Comparison of ENCODE assay signal across 2 cellular contexts in genomic region chr2:188798159-188798558, GRCh38.
TF ChIP-seq lines count a peak whose summit lies in the region.

No MANE protein-coding gene starts in this region.

TF ChIP-seq in PFSK-1, 5 proteins besides CTCF, POLR2A, EP300 and RAD21 (continued from another document):
- TF ChIP-seq, protein P1, sequence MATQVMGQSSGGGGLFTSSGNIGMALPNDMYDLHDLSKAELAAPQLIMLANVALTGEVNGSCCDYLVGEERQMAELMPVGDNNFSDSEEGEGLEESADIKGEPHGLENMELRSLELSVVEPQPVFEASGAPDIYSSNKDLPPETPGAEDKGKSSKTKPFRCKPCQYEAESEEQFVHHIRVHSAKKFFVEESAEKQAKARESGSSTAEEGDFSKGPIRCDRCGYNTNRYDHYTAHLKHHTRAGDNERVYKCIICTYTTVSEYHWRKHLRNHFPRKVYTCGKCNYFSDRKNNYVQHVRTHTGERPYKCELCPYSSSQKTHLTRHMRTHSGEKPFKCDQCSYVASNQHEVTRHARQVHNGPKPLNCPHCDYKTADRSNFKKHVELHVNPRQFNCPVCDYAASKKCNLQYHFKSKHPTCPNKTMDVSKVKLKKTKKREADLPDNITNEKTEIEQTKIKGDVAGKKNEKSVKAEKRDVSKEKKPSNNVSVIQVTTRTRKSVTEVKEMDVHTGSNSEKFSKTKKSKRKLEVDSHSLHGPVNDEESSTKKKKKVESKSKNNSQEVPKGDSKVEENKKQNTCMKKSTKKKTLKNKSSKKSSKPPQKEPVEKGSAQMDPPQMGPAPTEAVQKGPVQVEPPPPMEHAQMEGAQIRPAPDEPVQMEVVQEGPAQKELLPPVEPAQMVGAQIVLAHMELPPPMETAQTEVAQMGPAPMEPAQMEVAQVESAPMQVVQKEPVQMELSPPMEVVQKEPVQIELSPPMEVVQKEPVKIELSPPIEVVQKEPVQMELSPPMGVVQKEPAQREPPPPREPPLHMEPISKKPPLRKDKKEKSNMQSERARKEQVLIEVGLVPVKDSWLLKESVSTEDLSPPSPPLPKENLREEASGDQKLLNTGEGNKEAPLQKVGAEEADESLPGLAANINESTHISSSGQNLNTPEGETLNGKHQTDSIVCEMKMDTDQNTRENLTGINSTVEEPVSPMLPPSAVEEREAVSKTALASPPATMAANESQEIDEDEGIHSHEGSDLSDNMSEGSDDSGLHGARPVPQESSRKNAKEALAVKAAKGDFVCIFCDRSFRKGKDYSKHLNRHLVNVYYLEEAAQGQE (IDR thresholded peaks at IDR 0.05; ENCODE audit: insufficient read depth in 1 of 2, low read depth in 2 of 2, low read length in 2 of 2): no peak

TF ChIP-seq in endothelial cell of umbilical vein, 7 proteins besides CTCF, POLR2A, EP300 and RAD21 (continued from another document):
- TF ChIP-seq, protein P2, sequence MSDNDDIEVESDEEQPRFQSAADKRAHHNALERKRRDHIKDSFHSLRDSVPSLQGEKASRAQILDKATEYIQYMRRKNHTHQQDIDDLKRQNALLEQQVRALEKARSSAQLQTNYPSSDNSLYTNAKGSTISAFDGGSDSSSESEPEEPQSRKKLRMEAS (IDR thresholded peaks at IDR 0.05; ENCODE audit: insufficient read depth, insufficient read length): no peak
- no peak for TF ChIP-seq MYC (IDR thresholded peaks at IDR 0.05; ENCODE audit: low read depth, low read length)
